11 cellular contexts compared by ENCODE assay signal in the genomic region with DNA sequence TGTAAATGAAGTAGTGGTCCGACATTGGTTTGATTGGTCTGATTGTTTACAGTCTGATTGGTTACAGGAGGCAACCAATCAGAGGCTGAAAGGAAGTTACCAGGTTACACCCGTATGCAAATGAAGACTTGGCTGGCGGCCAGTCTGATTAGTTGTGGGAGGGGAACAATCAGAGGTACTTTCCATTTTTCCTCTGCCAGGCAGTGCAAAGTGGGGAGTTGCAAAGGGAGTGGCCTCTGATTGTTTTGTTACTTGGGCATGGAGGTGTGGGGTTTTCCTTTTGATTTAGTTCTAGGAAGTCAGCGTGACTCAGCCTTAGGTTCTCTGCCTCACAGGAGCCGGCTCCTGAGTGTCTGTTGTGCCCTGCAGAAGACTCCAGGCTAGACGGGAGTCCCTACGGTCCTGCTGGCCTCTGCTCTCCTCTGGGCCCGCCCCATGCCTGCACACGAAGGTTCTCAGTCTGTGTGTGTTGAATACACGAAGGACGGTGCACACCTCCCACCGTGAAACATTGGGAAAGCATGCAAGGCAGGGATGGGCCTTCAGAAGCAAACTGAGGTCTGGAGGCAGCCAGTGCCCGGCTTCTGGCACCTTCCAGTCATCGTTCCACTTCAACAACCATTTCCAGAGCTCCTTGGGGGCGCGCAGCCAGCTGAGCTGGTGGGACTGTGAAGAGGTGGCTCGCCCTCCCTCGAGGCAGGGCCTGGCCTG. TPM values are rescaled to one million over a fixed set of nuclear protein-coding genes. Genes with fewer than 3 reads are reported as not detected.
DNase-seq lines count a peak whose midpoint lies in the region; ATAC-seq and TF ChIP-seq lines count a peak whose summit lies in the region.
"Had no signal": no experiment of that assay in that cellular context is flagged by ENCODE, and none has a peak within 500 bp of the region (broad histone marks: within the 10 kb centered on the region; RNA-seq: fewer than 3 reads in every experiment).

No MANE protein-coding gene starts in this region.

- no peak for TF ChIP-seq POLR2A in HCT116 (IDR thresholded peaks at IDR 0.05; ENCODE audit: borderline replicate concordance, extremely low read depth, insufficient read depth, insufficient read length)

- H4K20me1 ChIP-seq in HCT116 (ENCODE audit: insufficient read depth) = no peaks in the 10 kb centered on the region

- H3K9me2 ChIP-seq in HCT116 (ENCODE audit: insufficient read depth) = no peaks in the 10 kb centered on the region

- no TSS peak for BruUV-seq in HCT116 (replicated peaks; lab: Mats Ljungman, UMichigan)

- CTCF ChIA-PET in HCT116 (lab: Charles Lee) = no interaction called here

- H3K4me1 ChIP-seq in HCT116 (ENCODE audit: control insufficient read depth in 1 of 2, insufficient read depth in 2 of 2, low read length in 2 of 2) (peaks cover 7 to 26% of the 10 kb centered on the region in 2 experiments; a peak in 3 of 4 replicates), left lung (no peaks in the 10 kb centered on the region)
- H3K4me1 ChIP-seq: foreskin keratinocyte had no signal

- no peaks in the 10 kb centered on the region for H3K79me2 ChIP-seq in HCT116 (ENCODE audit: insufficient read depth, low read length)

- POLR2A ChIA-PET in HCT116 (lab: Charles Lee) = no interaction called here

- H3K9me3 ChIP-seq in HCT116 (ENCODE audit: control insufficient read depth in 1 of 2, insufficient read depth in 1 of 2, low read depth in 1 of 2, low read length in 2 of 2) (no peaks in the 10 kb centered on the region), left lung (no peaks in the 10 kb centered on the region)

- no peak overlapping the region for H3K9ac ChIP-seq in HCT116 (ENCODE audit: low read length)

- no peaks in the 10 kb centered on the region for H3K36me3 ChIP-seq in HCT116 (ENCODE audit: control insufficient read depth in 1 of 2, insufficient read depth in 2 of 2, low read length in 2 of 2)
- H3K36me3 ChIP-seq in left lung = no peaks in the 10 kb centered on the region

- ATAC-seq in HCT116 = peak; percentile 68
- ATAC-seq in left lung = peak; percentile 13
- no peak for ATAC-seq in HG03457 (IDR thresholded peaks at IDR 0.05; ENCODE audit: unreplicated experiment)
- no peak for ATAC-seq in HG03521 (IDR thresholded peaks at IDR 0.05; ENCODE audit: unreplicated experiment)
- ATAC-seq: foreskin keratinocyte, SK-N-SH treated with all-trans-retinoic acid at 6 μM for 48 hours had no signal

- intact Hi-C loops in HCT116 (cut with micrococcal nuclease) = no loop called here
- intact Hi-C loops in left lung (cut with DNase I) = no loop called here

- H3K4me3 ChIP-seq in HCT116 (replicated peaks in 1 of 2; ENCODE audit: low read depth in 1 of 2, low read length in 2 of 2) (no peak overlapping the region), left lung (no peak overlapping the region)

- H3K4me2 ChIP-seq in HCT116 (ENCODE audit: low read length) = peak overlapping the region; percentile 60

- TF ChIP-seq CTCF in HCT116 (IDR thresholded peaks at IDR 0.05 in 2 of 3, conservative IDR thresholded peaks at IDR 0.05 in 1 of 3; ENCODE audit: borderline replicate concordance in 1 of 3, insufficient read depth in 1 of 3, low read depth in 2 of 3, low read length in 2 of 3) = no peak
- TF ChIP-seq CTCF in left lung (IDR thresholded peaks at IDR 0.05) = no peak
- TF ChIP-seq CTCF in GM20000 (IDR thresholded peaks at IDR 0.05; ENCODE audit: extremely low read depth, missing control alignments) = no peak

- RAD21 ChIA-PET in HCT116 (lab: Charles Lee; ENCODE audit: low non-redundant PET in 1 of 2, low total read pairs in 2 of 2, uncharacterized antibody in 2 of 2, unreplicated experiment in 2 of 2) = no interaction called here

- H3K27ac ChIP-seq in HCT116 (ENCODE audit: low read depth, low read length) (peak overlapping the region; percentile 2; the same call in 1 of the 2 replicates), left lung (no peak overlapping the region)
- H3K27ac ChIP-seq: foreskin keratinocyte had no signal

- H3K27me3 ChIP-seq in HCT116 (ENCODE audit: insufficient read depth, low read length) (no peaks in the 10 kb centered on the region), left lung (peaks cover 0 to 51% of the 10 kb centered on the region in 2 donors)
- H3K27me3 ChIP-seq: foreskin keratinocyte had no signal

- no peak for TF ChIP-seq RAD21 in HCT116 (IDR thresholded peaks at IDR 0.05; ENCODE audit: low read depth)

- no peak overlapping the region for H2AFZ ChIP-seq in HCT116 (ENCODE audit: low read depth, low read length, poor library complexity, severe bottlenecking)

- DNase-seq in CMK (ENCODE audit: low read depth) (peak; percentile 59), HCT116 (ENCODE audit: low read depth, low spot score) (peak; percentile 63), SK-N-DZ (ENCODE audit: low spot score) (peak; percentile 52), left lung (peak in 1 of 2 donors; percentile 56), GM20000 (ENCODE audit: low spot score) (no peak)
- DNase-seq: foreskin keratinocyte; NCI-H1048; stimulated activated naive CD4-positive, alpha-beta T cell treated with Interleukin-2 at 50 U/mL for 16 hours had no signal

TF ChIP-seq in HCT116, 20 proteins besides CTCF, POLR2A, EP300 and RAD21:
- TF ChIP-seq CEBPB (IDR thresholded peaks at IDR 0.05; ENCODE audit: low read depth) (no peak), EZH2 (IDR thresholded peaks at IDR 0.05) (no peak), SP1 (IDR thresholded peaks at IDR 0.05; ENCODE audit: low read depth) (peak; percentile 50), ATF3 (IDR thresholded peaks at IDR 0.05) (no peak), SRF (IDR thresholded peaks at IDR 0.05; ENCODE audit: low read depth) (no peak)
- TF ChIP-seq, protein P1, sequence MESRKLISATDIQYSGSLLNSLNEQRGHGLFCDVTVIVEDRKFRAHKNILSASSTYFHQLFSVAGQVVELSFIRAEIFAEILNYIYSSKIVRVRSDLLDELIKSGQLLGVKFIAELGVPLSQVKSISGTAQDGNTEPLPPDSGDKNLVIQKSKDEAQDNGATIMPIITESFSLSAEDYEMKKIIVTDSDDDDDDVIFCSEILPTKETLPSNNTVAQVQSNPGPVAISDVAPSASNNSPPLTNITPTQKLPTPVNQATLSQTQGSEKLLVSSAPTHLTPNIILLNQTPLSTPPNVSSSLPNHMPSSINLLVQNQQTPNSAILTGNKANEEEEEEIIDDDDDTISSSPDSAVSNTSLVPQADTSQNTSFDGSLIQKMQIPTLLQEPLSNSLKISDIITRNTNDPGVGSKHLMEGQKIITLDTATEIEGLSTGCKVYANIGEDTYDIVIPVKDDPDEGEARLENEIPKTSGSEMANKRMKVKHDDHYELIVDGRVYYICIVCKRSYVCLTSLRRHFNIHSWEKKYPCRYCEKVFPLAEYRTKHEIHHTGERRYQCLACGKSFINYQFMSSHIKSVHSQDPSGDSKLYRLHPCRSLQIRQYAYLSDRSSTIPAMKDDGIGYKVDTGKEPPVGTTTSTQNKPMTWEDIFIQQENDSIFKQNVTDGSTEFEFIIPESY (IDR thresholded peaks at IDR 0.05; ENCODE audit: extremely low read depth, insufficient replicate concordance, low read length) = no peak

RNA-seq across cellular contexts. Expression of gene OLFM1, which starts 43.0 kb away (rescaled TPM):
- total RNA-seq in HCT116 (2021; ENCODE audit: unreplicated experiment) (3.5 TPM), left lung (10 to 100 TPM; 21.2 to 21.5 TPM)
- polyA plus RNA-seq in HCT116 (2012) = 3.5 and 4.6 TPM in 2 replicates
- polyA plus RNA-seq in SK-N-DZ (2014; cell fraction: cytosol; rRNA removed) = 23.3 and 26.1 TPM in 2 replicates
- 9.9 and 12.6 TPM in 2 replicates for polyA plus RNA-seq in SK-N-DZ (2014; cell fraction: nucleus; rRNA removed)

Comparison
In these comparisons a context has a peak if more than half of its experiments do, and no peak if none do; other contexts are left out.
1. ATAC-seq: peak in HCT116 (single experiment) and left lung (single experiment); none in HG03457 (single experiment) and HG03521 (single experiment).